ENCODE assay signal across 22 cellular contexts in genomic region chr11:71064183-71064582, GRCh38.
"Had no signal": no experiment of that assay in that cellular context is flagged by ENCODE, and none has a peak within 500 bp of the region (broad histone marks: within the 10 kb centered on the region; RNA-seq: fewer than 3 reads in every experiment).

No MANE protein-coding gene starts in this region.

- H3K9me2 ChIP-seq: SK-N-SH had no signal

- DNase-seq: IMR-90, Karpas-422, KG1, MG63, NCI-H1092, NCI-H1105 treated with DMSO at 0.1 percent for 48 hours, NCI-H1417 treated with DMSO at 0.1 percent for 48 hours, NCI-H146, NCI-H1694 treated with DMSO at 0.1 percent for 48 hours, NCI-H1930, NCI-H2081, NCI-H2171, NCI-H226, NCI-H446, NCI-H510A, NCI-H524 treated with DMSO at 0.1 percent for 48 hours, NCI-H774, SHP77, SK-N-SH, T-helper 1 cell had no signal

- H3K9me3 ChIP-seq: MG63, SK-N-SH had no signal

- H3K27me3 ChIP-seq: MG63 had no signal

- H3K9ac ChIP-seq: SK-N-SH had no signal

- H3K36me3 ChIP-seq: MG63 had no signal

- ATAC-seq: HepG2 had no signal

- H3K4me3 ChIP-seq: MG63 had no signal

- FAIRE-seq: HepG2 had no signal

- H3K27ac ChIP-seq: RWPE1 had no signal

- H3K4me2 ChIP-seq: SK-N-SH had no signal
